8 cellular contexts compared by ENCODE assay signal in genomic region chr16:68116256-68116853, GRCh38. TPM values are rescaled to one million over a fixed set of nuclear protein-coding genes. Genes with fewer than 3 reads are reported as not detected.
DNase-seq lines count a peak whose midpoint lies in the region; ATAC-seq, FAIRE-seq and TF ChIP-seq lines count a peak whose summit lies in the region.

No MANE protein-coding gene starts in this region.

- POLR2A ChIA-PET in AG04449 (lab: Yijun Ruan, JAX) = no interaction called here

- TF ChIP-seq POLR2A in GM12891 (IDR thresholded peaks at IDR 0.05; ENCODE audit: low read depth, low read length) = no peak

- ATAC-seq in T-helper 17 cell = peak; percentile 70
- ATAC-seq in GM21367 (IDR thresholded peaks at IDR 0.05; ENCODE audit: unreplicated experiment) = no peak

- H3K4me3 Mint-ChIP-seq in T-helper 17 cell (no peak overlapping the region), glutamatergic neuron (ENCODE audit: unreplicated experiment) (no peak overlapping the region)

- no peaks in the 10 kb centered on the region for H3K9me3 ChIP-seq in T-helper 17 cell (ENCODE audit: control insufficient read depth, low read length, poor library complexity, severe bottlenecking)

- no peak overlapping the region for H3K4me3 ChIP-seq in AG04449 (ENCODE audit: low read depth, low read length)

- H3K27ac Mint-ChIP-seq in T-helper 17 cell = no peak overlapping the region
- no peak overlapping the region for H3K27ac Mint-ChIP-seq in glutamatergic neuron (ENCODE audit: unreplicated experiment)

- H3K4me1 Mint-ChIP-seq in T-helper 17 cell = peaks cover 52% of the 10 kb centered on the region
- H3K4me1 Mint-ChIP-seq in glutamatergic neuron (ENCODE audit: low read depth, unreplicated experiment) = no peaks in the 10 kb centered on the region

- H3K9me3 Mint-ChIP-seq in glutamatergic neuron (ENCODE audit: unreplicated experiment) = peaks cover 8% of the 10 kb centered on the region

- H3K36me3 Mint-ChIP-seq in T-helper 17 cell (ENCODE audit: low read depth) (peaks cover 6% of the 10 kb centered on the region), glutamatergic neuron (ENCODE audit: unreplicated experiment) (peaks cover 13% of the 10 kb centered on the region)

- peak; percentile 37 for TF ChIP-seq CTCF in AG04449 (IDR thresholded peaks at IDR 0.05; ENCODE audit: insufficient read depth, low read length, missing control alignments)
- TF ChIP-seq CTCF in glutamatergic neuron (IDR thresholded peaks at IDR 0.05; ENCODE audit: partially characterized antibody, unreplicated experiment) = peak; percentile 28

- peak; percentile 43 for FAIRE-seq in GM12891 (lab: Jason Lieb, UNC)

- CTCF ChIA-PET in AG04449 (lab: Yijun Ruan, JAX) = interaction anchor here (1.2 to 2.0 kb wide), 6 partner anchors 10 to 70 kb away, joined by 3 to 7 read pairs (median 4); no protein-coding TSS in a partner anchor

- DNase-seq in AG04449 (ENCODE audit: low read depth, low spot score) = no peak
- no peak for DNase-seq in GM12891 (ENCODE audit: insufficient read length, low spot score)
- DNase-seq in T-helper 17 cell = no peak
- DNase-seq in glutamatergic neuron = no peak
- no peak for DNase-seq in amniotic stem cell (lab: John Stamatoyannopoulos, UW)
- no peak for DNase-seq in GM19240 (ENCODE audit: insufficient read length, low spot score)
- DNase-seq in HuH-7.5 (ENCODE audit: low spot score) = no peak

- no peaks in the 10 kb centered on the region for H3K27me3 Mint-ChIP-seq in T-helper 17 cell
- no peaks in the 10 kb centered on the region for H3K27me3 Mint-ChIP-seq in glutamatergic neuron (ENCODE audit: unreplicated experiment)

TF ChIP-seq in GM12891, 5 proteins besides CTCF, POLR2A, EP300 and RAD21:
- TF ChIP-seq SPI1 (IDR thresholded peaks at IDR 0.05; ENCODE audit: low read depth, low read length) = no peak
- TF ChIP-seq POU2F2 (IDR thresholded peaks at IDR 0.05; ENCODE audit: low read depth, low read length) = no peak
- TF ChIP-seq TAF1 (IDR thresholded peaks at IDR 0.05; ENCODE audit: low read depth, low read length) = no peak
- TF ChIP-seq POLR2AphosphoS5 (IDR thresholded peaks at IDR 0.05; ENCODE audit: low read depth, low read length) = no peak
- TF ChIP-seq PAX5 (IDR thresholded peaks at IDR 0.05; ENCODE audit: insufficient read depth, low read length, severe bottlenecking) = no peak
TF ChIP-seq in GM12891: peak in this region for 0.

RNA-seq across cellular contexts. Expression of gene NFATC3, which starts 31.2 kb away (rescaled TPM):
- 8.3 TPM for polyA plus RNA-seq in GM12891 (2012; ENCODE audit: low read depth, missing spikeins)
- total RNA-seq in T-helper 17 cell (100 to 1,000 TPM in 1 of 2 donors, 10 to 100 TPM in 1; 94.5 to 101 TPM), glutamatergic neuron (ENCODE audit: unreplicated experiment) (33.1 TPM)
